In the genomic region with DNA sequence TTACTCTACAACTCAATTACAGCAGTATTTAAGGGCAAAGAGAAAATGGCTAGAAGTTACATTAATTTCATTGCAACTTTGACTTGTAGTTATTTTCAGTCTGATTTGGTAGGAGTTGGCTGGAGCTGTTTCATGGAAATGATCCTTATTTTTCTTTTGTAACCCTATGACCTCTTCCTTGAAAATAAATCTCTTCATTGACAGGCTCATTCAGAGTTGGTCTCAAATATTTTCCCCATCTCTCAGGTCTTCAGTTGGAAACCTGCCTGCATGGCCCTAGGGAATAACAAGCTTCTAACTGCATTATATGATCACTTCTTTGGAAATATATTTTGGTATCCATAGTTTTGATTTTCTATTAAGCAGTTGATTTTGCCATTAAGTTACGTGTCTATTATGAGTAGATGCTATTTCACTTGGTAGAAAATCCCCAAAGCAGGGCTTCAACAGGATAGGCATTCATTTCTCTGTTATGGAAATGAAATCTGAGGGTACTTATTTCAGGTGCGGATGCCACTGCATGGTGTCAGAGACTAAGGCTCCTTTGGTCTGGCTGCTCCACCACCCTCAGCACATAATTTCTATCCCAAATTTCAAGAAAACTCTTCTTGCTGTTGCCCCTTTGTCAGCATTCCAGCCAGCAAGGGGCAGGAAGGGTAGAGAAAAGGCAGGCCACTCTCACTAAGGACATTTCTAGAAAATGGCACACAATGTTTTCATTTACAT, we compare ENCODE assay signal across 23 cellular contexts.
DNase-seq lines count a peak whose midpoint lies in the region; ATAC-seq and TF ChIP-seq lines count a peak whose summit lies in the region.
"Had no signal": no experiment of that assay in that cellular context is flagged by ENCODE, and none has a peak within 500 bp of the region (broad histone marks: within the 10 kb centered on the region; RNA-seq: fewer than 3 reads in every experiment).

No MANE protein-coding gene starts in this region.

- H2AFZ ChIP-seq in GM23338: peak overlapping the region; percentile 56
- no peak overlapping the region for H2AFZ ChIP-seq in osteoblast (ENCODE audit: low read length)

- H3K4me3 ChIP-seq in GM23338 (no peak overlapping the region), osteoblast (ENCODE audit: insufficient read depth, low read length) (no peak overlapping the region)
- H3K4me3 ChIP-seq: SJCRH30 had no signal

- peak; percentile 36; the same call in 1 of the 3 replicates for ATAC-seq in GM23338
- ATAC-seq: HCT116, PC-3 had no signal

- no peaks in the 10 kb centered on the region for H3K9me3 ChIP-seq in osteoblast (ENCODE audit: low read depth, low read length)

- H3K27ac ChIP-seq in GM23338 (ENCODE audit: low read depth) (no peak overlapping the region), osteoblast (ENCODE audit: low read depth, low read length) (no peak overlapping the region)
- H3K27ac ChIP-seq: HL-60, KMS-11, SJCRH30 had no signal

- H3K4me2 ChIP-seq in GM23338 (0 out of 2 replicates have a peak overlapping the region, but pooled peaks have one; percentile 20), osteoblast (ENCODE audit: insufficient read depth, low read length) (no peak overlapping the region)
- H3K4me2 ChIP-seq: KMS-11 had no signal

- TF ChIP-seq CTCF in GM23338 (conservative IDR thresholded peaks at IDR 0.05; ENCODE audit: low read depth in 2 of 2) (no peak), osteoblast (IDR thresholded peaks at IDR 0.05; ENCODE audit: extremely low read depth, low read depth, low read length) (no peak)

- peaks cover 2% of the 10 kb centered on the region for H3K9me3 Mint-ChIP-seq in GM23338

- H3K27me3 ChIP-seq in GM23338 (ENCODE audit: insufficient read depth) (no peaks in the 10 kb centered on the region), osteoblast (ENCODE audit: insufficient read depth, low read length) (no peaks in the 10 kb centered on the region)
- H3K27me3 ChIP-seq: SJCRH30 had no signal

- H3K36me3 ChIP-seq in GM23338 (ENCODE audit: insufficient read depth): no peaks in the 10 kb centered on the region
- H3K36me3 ChIP-seq in osteoblast (ENCODE audit: insufficient read depth, low read length): no peaks in the 10 kb centered on the region
- H3K36me3 ChIP-seq: SJCRH30 had no signal

- H3K36me3 Mint-ChIP-seq in GM23338 (ENCODE audit: low read depth): peaks cover 5% of the 10 kb centered on the region; the same call in 1 of the 3 replicates
- H3K36me3 Mint-ChIP-seq: CD4-positive, CD25-positive, alpha-beta regulatory T cell; IgD-negative memory B cell had no signal

- no peak overlapping the region; the same call in 1 of the 2 replicates for H3K27ac Mint-ChIP-seq in GM23338
- H3K27ac Mint-ChIP-seq: CD4-positive, CD25-positive, alpha-beta regulatory T cell; IgD-negative memory B cell had no signal

- H4K20me1 ChIP-seq in GM23338 (replicated peaks; ENCODE audit: insufficient read depth): no peaks in the 10 kb centered on the region
- no peaks in the 10 kb centered on the region for H4K20me1 ChIP-seq in osteoblast (ENCODE audit: insufficient read depth, low read length)

- no peaks in the 10 kb centered on the region; the same call in 1 of the 2 replicates for H3K9me2 ChIP-seq in GM23338 (ENCODE audit: insufficient read depth)

- H3K79me2 ChIP-seq in GM23338 (replicated peaks; ENCODE audit: insufficient read depth) (no peaks in the 10 kb centered on the region), osteoblast (ENCODE audit: insufficient read depth, low read length) (no peaks in the 10 kb centered on the region)

- peaks cover 12% of the 10 kb centered on the region for H3K4me1 Mint-ChIP-seq in GM23338
- H3K4me1 Mint-ChIP-seq: CD4-positive, CD25-positive, alpha-beta regulatory T cell; IgD-negative memory B cell had no signal

- H3F3A ChIP-seq in GM23338 (replicated peaks; ENCODE audit: low read depth): no peaks in the 10 kb centered on the region

- H3K27me3 Mint-ChIP-seq in GM23338 (ENCODE audit: insufficient read depth, low read depth, poor library complexity): peaks cover 1% of the 10 kb centered on the region
- H3K27me3 Mint-ChIP-seq: CD4-positive, CD25-positive, alpha-beta regulatory T cell; IgD-negative memory B cell had no signal

- DNase-seq in GM23338 (ENCODE audit: low spot score): peak; percentile 5
- DNase-seq in dermis microvascular lymphatic vessel endothelial cell (ENCODE audit: low read depth in 2 of 2): peak; percentile 62 to 72
- peak; percentile 24 to 84 for DNase-seq in lung microvascular endothelial cell (ENCODE audit: low read depth in 2 of 2)
- peak; percentile 51 for DNase-seq in osteoblast (ENCODE audit: insufficient read length, low spot score, missing footprints)
- no peak for DNase-seq in NCI-H226
- no peak for DNase-seq in HCEC 1CT
- no peak for DNase-seq in NCI-H187 (lab: John Stamatoyannopoulos, UW)
- DNase-seq: CD4-positive, CD25-positive, alpha-beta regulatory T cell; DMS153; DND-41; MM.1S; NCI-H1694; NCI-H2081 treated with DMSO at 0.1 percent for 48 hours; NCI-H2171; NCI-H345; NCI-H524; NCI-H748 treated with DMSO at 0.1 percent for 48 hours; PC-3; SJCRH30 had no signal

- no peak overlapping the region for H3K4me3 Mint-ChIP-seq in GM23338
- H3K4me3 Mint-ChIP-seq: CD4-positive, CD25-positive, alpha-beta regulatory T cell; IgD-negative memory B cell had no signal

- H3K4me1 ChIP-seq in GM23338 (ENCODE audit: insufficient read depth) (peaks cover 8% of the 10 kb centered on the region), osteoblast (ENCODE audit: insufficient read depth, low read length) (no peaks in the 10 kb centered on the region)

TF ChIP-seq in GM23338, 12 proteins besides CTCF, POLR2A, EP300 and RAD21:
- TF ChIP-seq ZNF331 (CRISPR knock-in tag; IDR thresholded peaks at IDR 0.05; ENCODE audit: low read depth) (no peak), JUNB (IDR thresholded peaks at IDR 0.05; ENCODE audit: unreplicated experiment) (no peak), NANOG (IDR thresholded peaks at IDR 0.05; ENCODE audit: borderline replicate concordance) (no peak), POLR2AphosphoS5 (IDR thresholded peaks at IDR 0.05; ENCODE audit: low read depth) (no peak), ZNF114 (CRISPR knock-in tag; IDR thresholded peaks at IDR 0.05) (no peak), STAT1 (IDR thresholded peaks at IDR 0.05; ENCODE audit: unreplicated experiment) (no peak), EZH2 (IDR thresholded peaks at IDR 0.05; ENCODE audit: low read depth, unreplicated experiment) (no peak)
- TF ChIP-seq, protein P1, sequence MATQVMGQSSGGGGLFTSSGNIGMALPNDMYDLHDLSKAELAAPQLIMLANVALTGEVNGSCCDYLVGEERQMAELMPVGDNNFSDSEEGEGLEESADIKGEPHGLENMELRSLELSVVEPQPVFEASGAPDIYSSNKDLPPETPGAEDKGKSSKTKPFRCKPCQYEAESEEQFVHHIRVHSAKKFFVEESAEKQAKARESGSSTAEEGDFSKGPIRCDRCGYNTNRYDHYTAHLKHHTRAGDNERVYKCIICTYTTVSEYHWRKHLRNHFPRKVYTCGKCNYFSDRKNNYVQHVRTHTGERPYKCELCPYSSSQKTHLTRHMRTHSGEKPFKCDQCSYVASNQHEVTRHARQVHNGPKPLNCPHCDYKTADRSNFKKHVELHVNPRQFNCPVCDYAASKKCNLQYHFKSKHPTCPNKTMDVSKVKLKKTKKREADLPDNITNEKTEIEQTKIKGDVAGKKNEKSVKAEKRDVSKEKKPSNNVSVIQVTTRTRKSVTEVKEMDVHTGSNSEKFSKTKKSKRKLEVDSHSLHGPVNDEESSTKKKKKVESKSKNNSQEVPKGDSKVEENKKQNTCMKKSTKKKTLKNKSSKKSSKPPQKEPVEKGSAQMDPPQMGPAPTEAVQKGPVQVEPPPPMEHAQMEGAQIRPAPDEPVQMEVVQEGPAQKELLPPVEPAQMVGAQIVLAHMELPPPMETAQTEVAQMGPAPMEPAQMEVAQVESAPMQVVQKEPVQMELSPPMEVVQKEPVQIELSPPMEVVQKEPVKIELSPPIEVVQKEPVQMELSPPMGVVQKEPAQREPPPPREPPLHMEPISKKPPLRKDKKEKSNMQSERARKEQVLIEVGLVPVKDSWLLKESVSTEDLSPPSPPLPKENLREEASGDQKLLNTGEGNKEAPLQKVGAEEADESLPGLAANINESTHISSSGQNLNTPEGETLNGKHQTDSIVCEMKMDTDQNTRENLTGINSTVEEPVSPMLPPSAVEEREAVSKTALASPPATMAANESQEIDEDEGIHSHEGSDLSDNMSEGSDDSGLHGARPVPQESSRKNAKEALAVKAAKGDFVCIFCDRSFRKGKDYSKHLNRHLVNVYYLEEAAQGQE (IDR thresholded peaks at IDR 0.05; ENCODE audit: unreplicated experiment): no peak
- TF ChIP-seq, protein P2, sequence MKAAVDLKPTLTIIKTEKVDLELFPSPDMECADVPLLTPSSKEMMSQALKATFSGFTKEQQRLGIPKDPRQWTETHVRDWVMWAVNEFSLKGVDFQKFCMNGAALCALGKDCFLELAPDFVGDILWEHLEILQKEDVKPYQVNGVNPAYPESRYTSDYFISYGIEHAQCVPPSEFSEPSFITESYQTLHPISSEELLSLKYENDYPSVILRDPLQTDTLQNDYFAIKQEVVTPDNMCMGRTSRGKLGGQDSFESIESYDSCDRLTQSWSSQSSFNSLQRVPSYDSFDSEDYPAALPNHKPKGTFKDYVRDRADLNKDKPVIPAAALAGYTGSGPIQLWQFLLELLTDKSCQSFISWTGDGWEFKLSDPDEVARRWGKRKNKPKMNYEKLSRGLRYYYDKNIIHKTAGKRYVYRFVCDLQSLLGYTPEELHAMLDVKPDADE (IDR thresholded peaks at IDR 0.05): no peak

Comparison
In these comparisons a context has a peak if more than half of its experiments do, and no peak if none do; other contexts are left out.
1. DNase-seq: peak in GM23338 (single experiment), dermis microvascular lymphatic vessel endothelial cell (2 of 2), lung microvascular endothelial cell (2 of 2) and osteoblast (single experiment); none in NCI-H226 (single experiment), HCEC 1CT (single experiment) and NCI-H187 (0 of 2).